ENCODE assay signal across 1 cellular context in genomic region chr15:92906038-92906437, GRCh38.
TF ChIP-seq lines count a peak whose summit lies in the region.

No MANE protein-coding gene starts in this region.

TF ChIP-seq in HepG2, 621 proteins besides CTCF, POLR2A, EP300 and RAD21 (continued from another document):
- TF ChIP-seq MXD1 (CRISPR knock-in tag; IDR thresholded peaks at IDR 0.05) (no peak), CENPX (CRISPR knock-in tag; IDR thresholded peaks at IDR 0.05) (no peak)
